In the genomic region with DNA sequence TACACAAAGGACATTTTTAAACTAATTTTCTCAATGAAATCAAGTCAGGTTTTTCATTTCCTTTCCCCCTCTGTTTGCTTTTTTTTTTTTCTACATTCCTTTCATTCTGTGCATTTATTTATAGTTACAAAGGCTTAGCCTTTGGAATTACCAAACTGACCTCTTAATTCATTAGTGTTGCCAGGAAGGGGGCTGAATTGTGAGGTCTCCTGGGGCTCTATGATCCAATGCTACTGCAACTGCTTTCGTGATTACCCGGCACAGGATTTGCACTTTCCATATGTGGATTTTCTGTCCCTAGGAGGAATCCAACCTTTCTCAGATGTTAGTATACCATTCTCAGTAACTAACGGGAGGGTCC, we compare ENCODE assay signal across 10 cellular contexts. TPM values are rescaled to one million over a fixed set of nuclear protein-coding genes. Genes with fewer than 3 reads are reported as not detected.
DNase-seq lines count a peak whose midpoint lies in the region; ATAC-seq and TF ChIP-seq lines count a peak whose summit lies in the region.
"Had no signal": no experiment of that assay in that cellular context is flagged by ENCODE, and none has a peak within 500 bp of the region (broad histone marks: within the 10 kb centered on the region; RNA-seq: fewer than 3 reads in every experiment).

No MANE protein-coding gene starts in this region.

- H3K27me3 ChIP-seq in GM23248 (replicated peaks; ENCODE audit: insufficient read depth): no peaks in the 10 kb centered on the region

- H3K27me3 Mint-ChIP-seq in chondrocyte (ENCODE audit: low read depth) (no peaks in the 10 kb centered on the region), natural killer cell (ENCODE audit: low read depth in 2 of 2) (no peaks in the 10 kb centered on the region)

- intact Hi-C loops in natural killer cell (cut with micrococcal nuclease): no loop called here

- 0 out of 2 replicates have a peak overlapping the region, but pooled peaks have one; percentile 9 for H2AFZ ChIP-seq in GM23248

- no peak overlapping the region for H3K9ac ChIP-seq in GM23248

- CTCF ChIA-PET in AG04449 (lab: Yijun Ruan, JAX): interaction anchor here (1.3 to 2.7 kb wide), 3 partner anchors 10 to 299 kb away, joined by 4 to 12 read pairs (median 5); no protein-coding TSS in a partner anchor

- no peaks in the 10 kb centered on the region for H3K36me3 ChIP-seq in GM23248 (ENCODE audit: low read depth)

- H3K4me3 ChIP-seq in AG04449 (ENCODE audit: low read depth, low read length) (peak overlapping the region; percentile 38), GM23248 (no peak overlapping the region)

- H3K9me2 ChIP-seq in GM23248 (ENCODE audit: insufficient read depth): no peaks in the 10 kb centered on the region

- WGBS in GM23248 (ENCODE audit: low coverage in 1 of 2, low lambda C conversion rate in 2 of 2, missing lambda C conversion rate in 2 of 2), 2 experiments: 41 to 61% methylated on average over 3 of the region's 3 CpGs

- in situ Hi-C loops in GM23248 (cut with MboI): no loop called here

- H3K27ac Mint-ChIP-seq in chondrocyte (ENCODE audit: unreplicated experiment) (peak overlapping the region; percentile 98), natural killer cell (peak overlapping the region; percentile 98 to 99)
- H3K27ac Mint-ChIP-seq: activated T-helper 2 cell treated with anti-CD3 and anti-CD28 coated beads, Interferon-gamma antibody, Interleukin-2, Interleukin-4, amounts not matched to agents 10 μg/mL and 5 μg/mL and 100 μg/mL, durations not matched to agents 14 hours and 24 hours and 36 hours had no signal

- no peak for TF ChIP-seq CTCF in AG04449 (IDR thresholded peaks at IDR 0.05; ENCODE audit: insufficient read depth, low read length, missing control alignments)
- TF ChIP-seq CTCF in chondrocyte (IDR thresholded peaks at IDR 0.05): no peak
- TF ChIP-seq CTCF in natural killer cell (IDR thresholded peaks at IDR 0.05): no peak

- peaks cover 39% of the 10 kb centered on the region for H3K4me1 ChIP-seq in GM23248 (ENCODE audit: insufficient read depth)

- no peaks in the 10 kb centered on the region for H3K9me3 ChIP-seq in GM23248 (ENCODE audit: low read depth)

- H3K4me3 Mint-ChIP-seq in chondrocyte (ENCODE audit: unreplicated experiment): peak overlapping the region; percentile 48
- H3K4me3 Mint-ChIP-seq in natural killer cell: no peak overlapping the region

- peak overlapping the region; percentile 55 for H3K4me2 ChIP-seq in GM23248 (ENCODE audit: unreplicated experiment)

- POLR2A ChIA-PET in AG04449 (lab: Yijun Ruan, JAX): interaction anchor here (1.3 kb wide), 1 partner anchor 235 kb away, joined by 3 read pairs; no protein-coding TSS in a partner anchor

- peaks cover 16% of the 10 kb centered on the region for H3F3A ChIP-seq in GM23248 (ENCODE audit: insufficient read depth)

- no peaks in the 10 kb centered on the region for H3K79me2 ChIP-seq in GM23248 (ENCODE audit: insufficient read depth)

- ATAC-seq in natural killer cell (no peak), GM21737 (IDR thresholded peaks at IDR 0.05; ENCODE audit: unreplicated experiment) (no peak)

- peak overlapping the region; percentile 39 for H3K27ac ChIP-seq in GM23248

- H3K4me1 Mint-ChIP-seq in chondrocyte (ENCODE audit: low read depth) (peaks cover 82% of the 10 kb centered on the region), natural killer cell (peaks cover 82 to 83% of the 10 kb centered on the region in 2 donors)

- H3K9me3 Mint-ChIP-seq in chondrocyte (ENCODE audit: low read depth) (no peaks in the 10 kb centered on the region), natural killer cell (no peaks in the 10 kb centered on the region)
- H3K9me3 Mint-ChIP-seq: activated T-helper 2 cell treated with anti-CD3 and anti-CD28 coated beads, Interferon-gamma antibody, Interleukin-2, Interleukin-4, amounts not matched to agents 10 μg/mL and 5 μg/mL and 100 μg/mL, durations not matched to agents 14 hours and 24 hours and 36 hours had no signal

- H3K36me3 Mint-ChIP-seq in chondrocyte (ENCODE audit: low read depth): peaks cover 23% of the 10 kb centered on the region
- H3K36me3 Mint-ChIP-seq in natural killer cell: peaks cover 21% of the 10 kb centered on the region

- DNase-seq in AG04449 (ENCODE audit: low read depth, low spot score): peak; percentile 91
- DNase-seq in GM23248: peak; percentile 59
- no peak for DNase-seq in chondrocyte (ENCODE audit: low spot score)
- no peak for DNase-seq in natural killer cell
- DNase-seq in stimulated activated naive CD4-positive, alpha-beta T cell (lab: John Stamatoyannopoulos, UW): no peak
- DNase-seq in stimulated activated CD4-positive, alpha-beta T cell treated with anti-CD3 and anti-CD28 coated beads, Interleukin-12 subunit alpha, Interleukin-12 subunit beta, amount 100 ng/mL, for 4 hours: no peak
- no peak for DNase-seq in activated effector memory CD4-positive, alpha-beta T cell treated with anti-CD3 and anti-CD28 coated beads, Interleukin-2, amount 50 U/mL, for 16 hours
- DNase-seq: NCI-H2081 had no signal

- H4K20me1 ChIP-seq in GM23248 (ENCODE audit: insufficient read depth): no peaks in the 10 kb centered on the region

RNA-seq across cellular contexts. Expression of gene NEDD9, which starts 35.3 kb away (rescaled TPM):
- total RNA-seq in GM23248 (2014; rRNA removed; shearing (Covaris generic)): 4.2 and 4.3 TPM in 2 replicates
- 2.9 and 3.0 TPM in 2 replicates for polyA plus RNA-seq in GM23248 (2016; fragmentation: Nextera tagmentation; extraction: Ambion mirVana)
- total RNA-seq in chondrocyte: 23.2 to 42.0 TPM (median 25.2 TPM) in 3 replicates
- 100 to 1,000 TPM; 106 to 110 (median 107) TPM for total RNA-seq in natural killer cell

Comparison
In these comparisons a context has a peak if more than half of its experiments do, and no peak if none do; other contexts are left out.
1. DNase-seq: peak in AG04449 (single experiment) and GM23248 (single experiment); none in chondrocyte (single experiment), natural killer cell (single experiment), stimulated activated naive CD4-positive, alpha-beta T cell (0 of 6), stimulated activated CD4-positive, alpha-beta T cell treated with anti-CD3 and anti-CD28 coated beads, Interleukin-12 subunit alpha, Interleukin-12 subunit beta, amount 100 ng/mL, for 4 hours (single experiment) and activated effector memory CD4-positive, alpha-beta T cell treated with anti-CD3 and anti-CD28 coated beads, Interleukin-2, amount 50 U/mL, for 16 hours (single experiment).